In genomic region chr13:44141213-44141724, GRCh38 we compare ENCODE assay signal across 8 cellular contexts.
DNase-seq lines count a peak whose midpoint lies in the region; ATAC-seq, FAIRE-seq and TF ChIP-seq lines count a peak whose summit lies in the region.

No MANE protein-coding gene starts in this region.

- H3K9me3 Mint-ChIP-seq in nephron = no peaks in the 10 kb centered on the region

- H3K9me3 ChIP-seq in Peyer's patch = no peaks in the 10 kb centered on the region
- no peaks in the 10 kb centered on the region for H3K9me3 ChIP-seq in ectodermal cell (ENCODE audit: control insufficient read depth, low read length)

- no peak for ATAC-seq in GM18517 (IDR thresholded peaks at IDR 0.05; ENCODE audit: unreplicated experiment)

- H3K4me3 Mint-ChIP-seq in nephron = peak overlapping the region; percentile 86 to 88 (median 86)

- H3K4me1 ChIP-seq in Peyer's patch (peaks cover 0 to 10% (median 2%) of the 10 kb centered on the region in 4 donors), ectodermal cell (ENCODE audit: control insufficient read depth, insufficient read depth, low read length) (peaks cover 18% of the 10 kb centered on the region)

- peak overlapping the region; percentile 97 to 99 (median 99) for H3K27ac Mint-ChIP-seq in nephron

- TF ChIP-seq POLR2A in Peyer's patch (IDR thresholded peaks at IDR 0.05) = no peak

- H3K27ac ChIP-seq in Peyer's patch (peak overlapping the region; percentile 84 to 98 (median 94)), ectodermal cell (ENCODE audit: insufficient read depth, low read depth, low read length, poor library complexity, severe bottlenecking) (peak overlapping the region; percentile 93)

- no peaks in the 10 kb centered on the region for H3K36me3 ChIP-seq in Peyer's patch
- no peaks in the 10 kb centered on the region for H3K36me3 ChIP-seq in ectodermal cell (ENCODE audit: control insufficient read depth, insufficient read depth, low read length)

- H3K27me3 Mint-ChIP-seq in nephron (ENCODE audit: low read depth) = peaks cover 4% of the 10 kb centered on the region

- H3K4me3 ChIP-seq in Peyer's patch (peak overlapping the region; percentile 47 to 63 (median 54)), ectodermal cell (ENCODE audit: insufficient read depth, low read depth, low read length) (peak overlapping the region; percentile 66)

- peaks cover 17% of the 10 kb centered on the region for H3K4me1 Mint-ChIP-seq in nephron

- WGBS in ectodermal cell, 2 experiments = 43 to 45% methylated on average over 11 of the region's 11 CpGs

- TF ChIP-seq CTCF in Peyer's patch (IDR thresholded peaks at IDR 0.05) (no peak), nephron (IDR thresholded peaks at IDR 0.05; ENCODE audit: unreplicated experiment in 3 of 3) (no peak)

- H3K27me3 ChIP-seq in Peyer's patch (no peaks in the 10 kb centered on the region), ectodermal cell (ENCODE audit: control insufficient read depth, insufficient read depth, low read length, poor library complexity, severe bottlenecking) (no peaks in the 10 kb centered on the region)

- peak; percentile 70 for FAIRE-seq in GM19239 (lab: Jason Lieb, UNC)

- DNase-seq in GM19239 (ENCODE audit: insufficient read length, low spot score) (no peak), Peyer's patch (no peak), NCI-H1105 (lab: John Stamatoyannopoulos, UW) (no peak), hypothalamus (lab: John Stamatoyannopoulos, UW) (no peak), NCI-H2227 treated with DMSO at 0.1 percent for 48 hours (lab: John Stamatoyannopoulos, UW) (no peak)

- no peaks in the 10 kb centered on the region for H3K36me3 Mint-ChIP-seq in nephron (ENCODE audit: low read depth)
